Comparison of ENCODE assay signal across 1 cellular context in the genomic region with DNA sequence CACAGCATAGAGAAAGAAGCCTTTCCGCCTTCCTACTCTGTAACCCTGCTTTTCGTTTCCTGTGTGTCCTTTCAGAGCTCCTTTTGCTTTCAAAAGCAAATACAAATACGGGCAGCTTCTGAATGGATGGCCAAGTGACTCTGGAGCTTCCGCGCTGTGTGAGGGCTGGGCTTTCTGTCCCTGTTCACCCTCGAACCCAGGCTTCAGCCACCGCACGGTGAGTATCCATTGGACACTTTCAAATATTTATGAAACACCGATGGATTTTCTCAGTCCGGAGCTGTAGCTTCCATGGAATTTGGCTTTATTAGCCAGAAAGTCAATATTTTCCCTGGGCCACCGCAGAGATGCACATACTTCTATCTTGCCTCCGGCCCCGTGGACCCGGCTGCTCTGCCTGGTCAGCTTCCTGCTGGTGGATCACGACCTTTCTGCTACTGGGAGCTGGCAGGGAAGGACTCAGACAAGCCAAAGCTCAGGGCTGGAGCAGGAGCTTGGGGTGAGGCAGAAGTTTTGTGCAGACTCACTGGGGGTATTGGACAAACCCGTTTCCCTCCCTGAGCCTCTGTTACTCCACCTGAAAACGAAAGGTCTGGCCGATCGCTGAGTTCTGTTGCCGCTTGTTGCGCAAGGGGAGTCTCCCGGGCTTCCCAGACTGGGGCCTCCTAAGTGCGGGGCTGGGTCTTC.
A peak's percentile ranks its signal among the peaks of the same experiment; 100 is the strongest.
TF ChIP-seq lines count a peak whose summit lies in the region.

No MANE protein-coding gene starts in this region.

TF ChIP-seq in HepG2, 621 proteins besides CTCF, POLR2A, EP300 and RAD21 (continued from another document and continues in another):
- TF ChIP-seq, protein P1, sequence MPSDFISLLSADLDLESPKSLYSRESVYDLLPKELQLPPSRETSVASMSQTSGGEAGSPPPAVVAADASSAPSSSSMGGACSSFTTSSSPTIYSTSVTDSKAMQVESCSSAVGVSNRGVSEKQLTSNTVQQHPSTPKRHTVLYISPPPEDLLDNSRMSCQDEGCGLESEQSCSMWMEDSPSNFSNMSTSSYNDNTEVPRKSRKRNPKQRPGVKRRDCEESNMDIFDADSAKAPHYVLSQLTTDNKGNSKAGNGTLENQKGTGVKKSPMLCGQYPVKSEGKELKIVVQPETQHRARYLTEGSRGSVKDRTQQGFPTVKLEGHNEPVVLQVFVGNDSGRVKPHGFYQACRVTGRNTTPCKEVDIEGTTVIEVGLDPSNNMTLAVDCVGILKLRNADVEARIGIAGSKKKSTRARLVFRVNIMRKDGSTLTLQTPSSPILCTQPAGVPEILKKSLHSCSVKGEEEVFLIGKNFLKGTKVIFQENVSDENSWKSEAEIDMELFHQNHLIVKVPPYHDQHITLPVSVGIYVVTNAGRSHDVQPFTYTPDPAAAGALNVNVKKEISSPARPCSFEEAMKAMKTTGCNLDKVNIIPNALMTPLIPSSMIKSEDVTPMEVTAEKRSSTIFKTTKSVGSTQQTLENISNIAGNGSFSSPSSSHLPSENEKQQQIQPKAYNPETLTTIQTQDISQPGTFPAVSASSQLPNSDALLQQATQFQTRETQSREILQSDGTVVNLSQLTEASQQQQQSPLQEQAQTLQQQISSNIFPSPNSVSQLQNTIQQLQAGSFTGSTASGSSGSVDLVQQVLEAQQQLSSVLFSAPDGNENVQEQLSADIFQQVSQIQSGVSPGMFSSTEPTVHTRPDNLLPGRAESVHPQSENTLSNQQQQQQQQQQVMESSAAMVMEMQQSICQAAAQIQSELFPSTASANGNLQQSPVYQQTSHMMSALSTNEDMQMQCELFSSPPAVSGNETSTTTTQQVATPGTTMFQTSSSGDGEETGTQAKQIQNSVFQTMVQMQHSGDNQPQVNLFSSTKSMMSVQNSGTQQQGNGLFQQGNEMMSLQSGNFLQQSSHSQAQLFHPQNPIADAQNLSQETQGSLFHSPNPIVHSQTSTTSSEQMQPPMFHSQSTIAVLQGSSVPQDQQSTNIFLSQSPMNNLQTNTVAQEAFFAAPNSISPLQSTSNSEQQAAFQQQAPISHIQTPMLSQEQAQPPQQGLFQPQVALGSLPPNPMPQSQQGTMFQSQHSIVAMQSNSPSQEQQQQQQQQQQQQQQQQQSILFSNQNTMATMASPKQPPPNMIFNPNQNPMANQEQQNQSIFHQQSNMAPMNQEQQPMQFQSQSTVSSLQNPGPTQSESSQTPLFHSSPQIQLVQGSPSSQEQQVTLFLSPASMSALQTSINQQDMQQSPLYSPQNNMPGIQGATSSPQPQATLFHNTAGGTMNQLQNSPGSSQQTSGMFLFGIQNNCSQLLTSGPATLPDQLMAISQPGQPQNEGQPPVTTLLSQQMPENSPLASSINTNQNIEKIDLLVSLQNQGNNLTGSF (CRISPR knock-in tag; IDR thresholded peaks at IDR 0.05) = peak; percentile 43; the same call in 1 of the 2 replicates
- TF ChIP-seq KDM5B (CRISPR knock-in tag; IDR thresholded peaks at IDR 0.05; ENCODE audit: borderline replicate concordance) = 0 out of 2 replicates have a peak, but pooled peaks have one; percentile 40
- TF ChIP-seq ZNF503 (CRISPR knock-in tag; IDR thresholded peaks at IDR 0.05) = 0 out of 2 replicates have a peak, but pooled peaks have one; percentile 23
- TF ChIP-seq, protein P2, sequence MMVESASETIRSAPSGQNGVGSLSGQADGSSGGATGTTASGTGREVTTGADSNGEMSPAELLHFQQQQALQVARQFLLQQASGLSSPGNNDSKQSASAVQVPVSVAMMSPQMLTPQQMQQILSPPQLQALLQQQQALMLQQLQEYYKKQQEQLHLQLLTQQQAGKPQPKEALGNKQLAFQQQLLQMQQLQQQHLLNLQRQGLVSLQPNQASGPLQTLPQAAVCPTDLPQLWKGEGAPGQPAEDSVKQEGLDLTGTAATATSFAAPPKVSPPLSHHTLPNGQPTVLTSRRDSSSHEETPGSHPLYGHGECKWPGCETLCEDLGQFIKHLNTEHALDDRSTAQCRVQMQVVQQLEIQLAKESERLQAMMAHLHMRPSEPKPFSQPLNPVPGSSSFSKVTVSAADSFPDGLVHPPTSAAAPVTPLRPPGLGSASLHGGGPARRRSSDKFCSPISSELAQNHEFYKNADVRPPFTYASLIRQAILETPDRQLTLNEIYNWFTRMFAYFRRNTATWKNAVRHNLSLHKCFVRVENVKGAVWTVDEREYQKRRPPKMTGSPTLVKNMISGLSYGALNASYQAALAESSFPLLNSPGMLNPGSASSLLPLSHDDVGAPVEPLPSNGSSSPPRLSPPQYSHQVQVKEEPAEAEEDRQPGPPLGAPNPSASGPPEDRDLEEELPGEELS (CRISPR knock-in tag; IDR thresholded peaks at IDR 0.05) = 0 out of 2 replicates have a peak, but pooled peaks have one; percentile 34
- no peak for TF ChIP-seq ZNF678 (CRISPR knock-in tag; IDR thresholded peaks at IDR 0.05)
- TF ChIP-seq ISL2 (CRISPR knock-in tag; IDR thresholded peaks at IDR 0.05) = 0 out of 2 replicates have a peak, but pooled peaks have one; percentile 49
- TF ChIP-seq SALL1 (CRISPR knock-in tag; IDR thresholded peaks at IDR 0.05) = peak; percentile 70
- 0 out of 4 replicates have a peak, but pooled peaks of 1 of the 2 experiments have one; percentile 15 for TF ChIP-seq KLF16 (CRISPR knock-in tag; IDR thresholded peaks at IDR 0.05)
- TF ChIP-seq, protein P3, sequence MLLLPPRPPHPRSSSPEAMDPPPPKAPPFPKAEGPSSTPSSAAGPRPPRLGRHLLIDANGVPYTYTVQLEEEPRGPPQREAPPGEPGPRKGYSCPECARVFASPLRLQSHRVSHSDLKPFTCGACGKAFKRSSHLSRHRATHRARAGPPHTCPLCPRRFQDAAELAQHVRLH (CRISPR knock-in tag; IDR thresholded peaks at IDR 0.05; ENCODE audit: borderline replicate concordance, low read depth) = no peak
- TF ChIP-seq, protein P4, sequence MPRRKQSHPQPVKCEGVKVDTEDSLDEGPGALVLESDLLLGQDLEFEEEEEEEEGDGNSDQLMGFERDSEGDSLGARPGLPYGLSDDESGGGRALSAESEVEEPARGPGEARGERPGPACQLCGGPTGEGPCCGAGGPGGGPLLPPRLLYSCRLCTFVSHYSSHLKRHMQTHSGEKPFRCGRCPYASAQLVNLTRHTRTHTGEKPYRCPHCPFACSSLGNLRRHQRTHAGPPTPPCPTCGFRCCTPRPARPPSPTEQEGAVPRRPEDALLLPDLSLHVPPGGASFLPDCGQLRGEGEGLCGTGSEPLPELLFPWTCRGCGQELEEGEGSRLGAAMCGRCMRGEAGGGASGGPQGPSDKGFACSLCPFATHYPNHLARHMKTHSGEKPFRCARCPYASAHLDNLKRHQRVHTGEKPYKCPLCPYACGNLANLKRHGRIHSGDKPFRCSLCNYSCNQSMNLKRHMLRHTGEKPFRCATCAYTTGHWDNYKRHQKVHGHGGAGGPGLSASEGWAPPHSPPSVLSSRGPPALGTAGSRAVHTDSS (CRISPR knock-in tag; conservative IDR thresholded peaks at IDR 0.05) = no peak
- peak; percentile 40; the same call in 1 of the 2 replicates for TF ChIP-seq HDAC2 (CRISPR knock-in tag; IDR thresholded peaks at IDR 0.05)
- peak; percentile 86 for TF ChIP-seq PPARG (CRISPR knock-in tag; conservative IDR thresholded peaks at IDR 0.05)
- no peak for TF ChIP-seq ZNF598 (CRISPR knock-in tag; IDR thresholded peaks at IDR 0.05; ENCODE audit: borderline replicate concordance)
- no peak for TF ChIP-seq FOXP1 (IDR thresholded peaks at IDR 0.05)
- 0 out of 2 replicates have a peak, but pooled peaks have one; percentile 13 for TF ChIP-seq FOXP1 (CRISPR knock-in tag; IDR thresholded peaks at IDR 0.05)
- TF ChIP-seq BRD4 (CRISPR knock-in tag; IDR thresholded peaks at IDR 0.05) = 0 out of 2 replicates have a peak, but pooled peaks have one; percentile 39
- TF ChIP-seq PHF21A (CRISPR knock-in tag; IDR thresholded peaks at IDR 0.05) = peak; percentile 78
- peak; percentile 77 for TF ChIP-seq PAXIP1 (CRISPR knock-in tag; conservative IDR thresholded peaks at IDR 0.05)
- TF ChIP-seq, protein P5, sequence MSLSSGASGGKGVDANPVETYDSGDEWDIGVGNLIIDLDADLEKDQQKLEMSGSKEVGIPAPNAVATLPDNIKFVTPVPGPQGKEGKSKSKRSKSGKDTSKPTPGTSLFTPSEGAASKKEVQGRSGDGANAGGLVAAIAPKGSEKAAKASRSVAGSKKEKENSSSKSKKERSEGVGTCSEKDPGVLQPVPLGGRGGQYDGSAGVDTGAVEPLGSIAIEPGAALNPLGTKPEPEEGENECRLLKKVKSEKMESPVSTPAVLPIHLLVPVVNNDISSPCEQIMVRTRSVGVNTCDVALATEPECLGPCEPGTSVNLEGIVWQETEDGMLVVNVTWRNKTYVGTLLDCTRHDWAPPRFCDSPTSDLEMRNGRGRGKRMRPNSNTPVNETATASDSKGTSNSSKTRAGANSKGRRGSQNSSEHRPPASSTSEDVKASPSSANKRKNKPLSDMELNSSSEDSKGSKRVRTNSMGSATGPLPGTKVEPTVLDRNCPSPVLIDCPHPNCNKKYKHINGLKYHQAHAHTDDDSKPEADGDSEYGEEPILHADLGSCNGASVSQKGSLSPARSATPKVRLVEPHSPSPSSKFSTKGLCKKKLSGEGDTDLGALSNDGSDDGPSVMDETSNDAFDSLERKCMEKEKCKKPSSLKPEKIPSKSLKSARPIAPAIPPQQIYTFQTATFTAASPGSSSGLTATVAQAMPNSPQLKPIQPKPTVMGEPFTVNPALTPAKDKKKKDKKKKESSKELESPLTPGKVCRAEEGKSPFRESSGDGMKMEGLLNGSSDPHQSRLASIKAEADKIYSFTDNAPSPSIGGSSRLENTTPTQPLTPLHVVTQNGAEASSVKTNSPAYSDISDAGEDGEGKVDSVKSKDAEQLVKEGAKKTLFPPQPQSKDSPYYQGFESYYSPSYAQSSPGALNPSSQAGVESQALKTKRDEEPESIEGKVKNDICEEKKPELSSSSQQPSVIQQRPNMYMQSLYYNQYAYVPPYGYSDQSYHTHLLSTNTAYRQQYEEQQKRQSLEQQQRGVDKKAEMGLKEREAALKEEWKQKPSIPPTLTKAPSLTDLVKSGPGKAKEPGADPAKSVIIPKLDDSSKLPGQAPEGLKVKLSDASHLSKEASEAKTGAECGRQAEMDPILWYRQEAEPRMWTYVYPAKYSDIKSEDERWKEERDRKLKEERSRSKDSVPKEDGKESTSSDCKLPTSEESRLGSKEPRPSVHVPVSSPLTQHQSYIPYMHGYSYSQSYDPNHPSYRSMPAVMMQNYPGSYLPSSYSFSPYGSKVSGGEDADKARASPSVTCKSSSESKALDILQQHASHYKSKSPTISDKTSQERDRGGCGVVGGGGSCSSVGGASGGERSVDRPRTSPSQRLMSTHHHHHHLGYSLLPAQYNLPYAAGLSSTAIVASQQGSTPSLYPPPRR (CRISPR knock-in tag; IDR thresholded peaks at IDR 0.05; ENCODE audit: borderline replicate concordance) = peak; percentile 63; the same call in 1 of the 2 replicates
- 0 out of 2 replicates have a peak, but pooled peaks have one; percentile 31 for TF ChIP-seq ZNF256 (CRISPR knock-in tag; conservative IDR thresholded peaks at IDR 0.05)
- 0 out of 2 replicates have a peak, but pooled peaks have one; percentile 15 for TF ChIP-seq ZNF276 (CRISPR knock-in tag; IDR thresholded peaks at IDR 0.05; ENCODE audit: low read depth)
